In genomic region chr22:20257474-20258299, GRCh38 we compare ENCODE assay signal across 24 cellular contexts.
"Had no signal": no experiment of that assay in that cellular context is flagged by ENCODE, and none has a peak within 500 bp of the region (broad histone marks: within the 10 kb centered on the region; RNA-seq: fewer than 3 reads in every experiment).

No MANE protein-coding gene starts in this region.

- H3K9me3 ChIP-seq: adrenal gland, ascending aorta, breast epithelium, colonic mucosa, esophagus muscularis mucosa, gastrocnemius medialis, heart left ventricle had no signal

- H3K27ac ChIP-seq: adrenal gland, ascending aorta, breast epithelium, cardiac muscle cell, colonic mucosa, esophagus muscularis mucosa, foreskin keratinocyte, gastrocnemius medialis, heart left ventricle had no signal

- H3K4me1 ChIP-seq: adrenal gland, ascending aorta, breast epithelium, colonic mucosa, esophagus muscularis mucosa, foreskin keratinocyte, gastrocnemius medialis, heart left ventricle had no signal

- H3K36me3 ChIP-seq: adrenal gland, ascending aorta, breast epithelium, cardiac muscle cell, colonic mucosa, esophagus muscularis mucosa, gastrocnemius medialis, heart left ventricle had no signal

- H3K4me3 ChIP-seq: adrenal gland, ascending aorta, breast epithelium, cardiac muscle cell, colonic mucosa, esophagus muscularis mucosa, gastrocnemius medialis, heart left ventricle had no signal

- H3K27me3 ChIP-seq: adrenal gland, ascending aorta, breast epithelium, cardiac muscle cell, colonic mucosa, esophagus muscularis mucosa, foreskin keratinocyte, gastrocnemius medialis, heart left ventricle had no signal

- ATAC-seq: activated CD8-positive, alpha-beta memory T cell treated with anti-CD3 and anti-CD28 coated beads, Interleukin-2, amount 10 ng/mL, durations not matched to agents 7 days and 5 days; activated CD8-positive, alpha-beta T cell treated with anti-CD3 and anti-CD28 coated beads, Interleukin-2, amount 10 ng/mL, durations not matched to agents 7 days and 5 days; activated naive CD8-positive, alpha-beta T cell treated with anti-CD3 and anti-CD28 coated beads, Interleukin-2, amount 50 U/mL, for 24 hours; foreskin keratinocyte; gastrocnemius medialis; heart left ventricle; T-helper 17 cell had no signal

- DNase-seq: activated CD4-positive, CD25-positive, alpha-beta regulatory T cell; activated CD4-positive, CD25-positive, alpha-beta regulatory T cell treated with anti-CD3 and anti-CD28 coated beads, Interleukin-2, amount 50 U/mL, for 72 hours; activated CD8-positive, alpha-beta memory T cell treated with anti-CD3 and anti-CD28 coated beads, Interleukin-2, amount 10 ng/mL, durations not matched to agents 7 days and 5 days; activated CD8-positive, alpha-beta memory T cell treated with anti-CD3 and anti-CD28 coated beads, Interleukin-2, amount 50 U/mL, for 4 hours; activated naive CD8-positive, alpha-beta T cell treated with anti-CD3 and anti-CD28 coated beads for 36 hours; activated T-cell treated with anti-CD3 and anti-CD28 coated beads, Interleukin-2, amount 50 U/mL, for 1 hour; adrenal gland; amygdala; central memory CD4-positive, alpha-beta T cell; cerebellar nuclear complex; colonic mucosa; effector memory CD4-positive, alpha-beta T cell; endodermal cell; foreskin keratinocyte; gastrocnemius medialis; glutamatergic neuron; heart left ventricle; T-helper 17 cell had no signal
